Comparison of ENCODE assay signal across 37 cellular contexts in the genomic region with DNA sequence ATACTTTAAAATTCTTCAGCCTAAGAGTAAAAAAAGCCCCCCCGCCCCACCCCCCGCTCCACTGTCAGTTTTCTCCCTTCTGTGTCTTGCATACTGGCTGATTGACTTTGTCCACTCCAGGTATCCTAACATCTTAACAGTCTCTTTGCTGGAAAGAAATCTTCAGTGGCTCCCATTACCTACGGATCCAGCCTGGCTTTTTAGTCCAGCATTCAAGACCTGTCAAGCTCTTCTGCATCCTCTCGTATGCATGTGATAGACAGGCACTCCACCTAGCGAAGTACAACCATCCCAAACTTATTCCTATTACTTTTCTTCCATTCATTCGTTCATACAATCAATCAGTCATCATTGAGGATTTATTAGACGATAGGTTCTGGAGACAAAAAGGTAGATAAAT.
"Had no signal": no experiment of that assay in that cellular context is flagged by ENCODE, and none has a peak within 500 bp of the region (broad histone marks: within the 10 kb centered on the region; RNA-seq: fewer than 3 reads in every experiment).

No MANE protein-coding gene starts in this region.

- ATAC-seq: activated CD4-positive, alpha-beta T cell treated with anti-CD3 and anti-CD28 coated beads for 36 hours; activated CD8-positive, alpha-beta memory T cell treated with anti-CD3 and anti-CD28 coated beads, Interleukin-2, amount 10 ng/mL, durations not matched to agents 7 days and 5 days; activated CD8-positive, alpha-beta T cell treated with anti-CD3 and anti-CD28 coated beads, Interleukin-2, amount 10 ng/mL, durations not matched to agents 7 days and 5 days; activated naive CD8-positive, alpha-beta T cell treated with anti-CD3 and anti-CD28 coated beads, Interleukin-2, amount 50 U/mL, for 24 hours had no signal

- H3K4me3 ChIP-seq: ascending aorta, cardiac muscle cell had no signal

- H3K9me3 Mint-ChIP-seq: activated B cell treated with CpG ODN at 0.5 μM for 24 hours; activated CD4-positive, alpha-beta memory T cell treated with anti-CD3 and anti-CD28 coated beads, Interleukin-2, amount 10 ng/mL, durations not matched to agents 7 days and 5 days; activated CD4-positive, alpha-beta T cell treated with anti-CD3 and anti-CD28 coated beads, Interleukin-2, amount 10 ng/mL, durations not matched to agents 7 days and 5 days; activated naive CD4-positive, alpha-beta T cell treated with anti-CD3 and anti-CD28 coated beads, Interleukin-2, amount 10 ng/mL, durations not matched to agents 7 days and 5 days; activated naive CD4-positive, alpha-beta T cell treated with anti-CD3 and anti-CD28 coated beads, Interleukin-2, amount 50 U/mL, for 24 hours; activated naive CD8-positive, alpha-beta T cell treated with anti-CD3 and anti-CD28 coated beads, Interleukin-2, amount 10 ng/mL, durations not matched to agents 7 days and 5 days; activated naive CD8-positive, alpha-beta T cell treated with anti-CD3 and anti-CD28 coated beads, Interleukin-2, amount 50 U/mL, for 24 hours; activated T-cell treated with anti-CD3 and anti-CD28 coated beads, Interleukin-2, amount 50 U/mL, for 24 hours; activated T-helper 2 cell treated with anti-CD3 and anti-CD28 coated beads, Interferon-gamma antibody, Interleukin-2, Interleukin-4, amounts not matched to agents 10 μg/mL and 5 μg/mL and 100 μg/mL, durations not matched to agents 14 hours and 24 hours and 36 hours; central memory CD8-positive, alpha-beta T cell; T-helper 1 cell treated with Interleukin-12 subunit alpha and Interleukin-12 subunit beta and Interleukin-4 antibody, amounts not matched to agents 30 μg/mL and 1 μg/mL, for 36 hours; T-helper 2 cell treated with Interferon-gamma antibody and Interleukin-4, amounts not matched to agents 5 μg/mL and 100 μg/mL, for 36 hours had no signal

- H3K36me3 Mint-ChIP-seq: activated CD8-positive, alpha-beta memory T cell treated with anti-CD3 and anti-CD28 coated beads, Interleukin-2, amount 10 ng/mL, durations not matched to agents 7 days and 5 days; activated naive CD4-positive, alpha-beta T cell treated with anti-CD3 and anti-CD28 coated beads, Interleukin-2, amount 10 ng/mL, durations not matched to agents 7 days and 5 days; activated naive CD4-positive, alpha-beta T cell treated with anti-CD3 and anti-CD28 coated beads, Interleukin-2, amount 50 U/mL, for 24 hours; activated naive CD8-positive, alpha-beta T cell; activated naive CD8-positive, alpha-beta T cell treated with anti-CD3 and anti-CD28 coated beads, Interleukin-2, amount 10 ng/mL, durations not matched to agents 7 days and 5 days; brain had no signal

- H3K9me3 ChIP-seq: ascending aorta had no signal

- H3K27ac Mint-ChIP-seq: activated B cell treated with CpG ODN at 0.5 μM for 24 hours; activated CD4-positive, alpha-beta memory T cell treated with anti-CD3 and anti-CD28 coated beads, Interleukin-2, amount 10 ng/mL, durations not matched to agents 7 days and 5 days; activated CD4-positive, alpha-beta T cell treated with anti-CD3 and anti-CD28 coated beads for 36 hours; activated CD4-positive, alpha-beta T cell treated with anti-CD3 and anti-CD28 coated beads, Interleukin-2, amount 10 ng/mL, durations not matched to agents 7 days and 5 days; activated CD8-positive, alpha-beta memory T cell treated with anti-CD3 and anti-CD28 coated beads, Interleukin-2, amount 10 ng/mL, durations not matched to agents 7 days and 5 days; activated CD8-positive, alpha-beta T cell treated with anti-CD3 and anti-CD28 coated beads, Interleukin-2, amount 10 ng/mL, durations not matched to agents 7 days and 5 days; activated naive CD4-positive, alpha-beta T cell treated with anti-CD3 and anti-CD28 coated beads, Interleukin-2, amount 10 ng/mL, durations not matched to agents 7 days and 5 days; activated naive CD4-positive, alpha-beta T cell treated with anti-CD3 and anti-CD28 coated beads, Interleukin-2, amount 50 U/mL, for 24 hours; activated naive CD8-positive, alpha-beta T cell; activated naive CD8-positive, alpha-beta T cell treated with anti-CD3 and anti-CD28 coated beads, Interleukin-2, amount 10 ng/mL, durations not matched to agents 7 days and 5 days; activated naive CD8-positive, alpha-beta T cell treated with anti-CD3 and anti-CD28 coated beads, Interleukin-2, amount 50 U/mL, for 24 hours; activated T-cell treated with anti-CD3 and anti-CD28 coated beads, Interleukin-2, amount 50 U/mL, for 24 hours; activated T-helper 2 cell treated with anti-CD3 and anti-CD28 coated beads, Interferon-gamma antibody, Interleukin-2, Interleukin-4, amounts not matched to agents 10 μg/mL and 5 μg/mL and 100 μg/mL, durations not matched to agents 14 hours and 24 hours and 36 hours; T-helper 1 cell treated with Interleukin-12 subunit alpha and Interleukin-12 subunit beta and Interleukin-4 antibody, amounts not matched to agents 30 μg/mL and 1 μg/mL, for 36 hours; T-helper 2 cell treated with Interferon-gamma antibody and Interleukin-4, amounts not matched to agents 5 μg/mL and 100 μg/mL, for 36 hours had no signal

- H3K4me1 ChIP-seq: ascending aorta had no signal

- H3K27me3 Mint-ChIP-seq: activated B cell treated with CpG ODN at 0.5 μM for 24 hours; activated CD4-positive, alpha-beta memory T cell treated with anti-CD3 and anti-CD28 coated beads, Interleukin-2, amount 10 ng/mL, durations not matched to agents 7 days and 5 days; activated CD4-positive, alpha-beta T cell treated with anti-CD3 and anti-CD28 coated beads for 36 hours; activated CD4-positive, alpha-beta T cell treated with anti-CD3 and anti-CD28 coated beads, Interleukin-2, amount 10 ng/mL, durations not matched to agents 7 days and 5 days; activated CD8-positive, alpha-beta memory T cell treated with anti-CD3 and anti-CD28 coated beads, Interleukin-2, amount 10 ng/mL, durations not matched to agents 7 days and 5 days; activated naive CD4-positive, alpha-beta T cell treated with anti-CD3 and anti-CD28 coated beads, Interleukin-2, amount 10 ng/mL, durations not matched to agents 7 days and 5 days; activated naive CD4-positive, alpha-beta T cell treated with anti-CD3 and anti-CD28 coated beads, Interleukin-2, amount 50 U/mL, for 24 hours; activated naive CD8-positive, alpha-beta T cell; activated naive CD8-positive, alpha-beta T cell treated with anti-CD3 and anti-CD28 coated beads, Interleukin-2, amount 10 ng/mL, durations not matched to agents 7 days and 5 days; activated T-cell treated with anti-CD3 and anti-CD28 coated beads, Interleukin-2, amount 50 U/mL, for 24 hours; central memory CD8-positive, alpha-beta T cell had no signal

- H3K4me3 Mint-ChIP-seq: activated B cell treated with CpG ODN at 0.5 μM for 24 hours; activated CD4-positive, alpha-beta memory T cell treated with anti-CD3 and anti-CD28 coated beads, Interleukin-2, amount 10 ng/mL, durations not matched to agents 7 days and 5 days; activated CD4-positive, alpha-beta T cell treated with anti-CD3 and anti-CD28 coated beads for 36 hours; activated CD4-positive, alpha-beta T cell treated with anti-CD3 and anti-CD28 coated beads, Interleukin-2, amount 10 ng/mL, durations not matched to agents 7 days and 5 days; activated CD8-positive, alpha-beta memory T cell treated with anti-CD3 and anti-CD28 coated beads, Interleukin-2, amount 10 ng/mL, durations not matched to agents 7 days and 5 days; activated CD8-positive, alpha-beta T cell treated with anti-CD3 and anti-CD28 coated beads, Interleukin-2, amount 10 ng/mL, durations not matched to agents 7 days and 5 days; activated naive CD4-positive, alpha-beta T cell treated with anti-CD3 and anti-CD28 coated beads, Interleukin-2, amount 10 ng/mL, durations not matched to agents 7 days and 5 days; activated naive CD4-positive, alpha-beta T cell treated with anti-CD3 and anti-CD28 coated beads, Interleukin-2, amount 50 U/mL, for 24 hours; activated naive CD8-positive, alpha-beta T cell; activated naive CD8-positive, alpha-beta T cell treated with anti-CD3 and anti-CD28 coated beads, Interleukin-2, amount 10 ng/mL, durations not matched to agents 7 days and 5 days; activated naive CD8-positive, alpha-beta T cell treated with anti-CD3 and anti-CD28 coated beads, Interleukin-2, amount 50 U/mL, for 24 hours; activated T-cell treated with anti-CD3 and anti-CD28 coated beads, Interleukin-2, amount 50 U/mL, for 24 hours; brain; central memory CD8-positive, alpha-beta T cell; T-helper 1 cell treated with Interleukin-12 subunit alpha and Interleukin-12 subunit beta and Interleukin-4 antibody, amounts not matched to agents 30 μg/mL and 1 μg/mL, for 36 hours; T-helper 2 cell treated with Interferon-gamma antibody and Interleukin-4, amounts not matched to agents 5 μg/mL and 100 μg/mL, for 36 hours had no signal

- H3K27ac ChIP-seq: ascending aorta, cardiac muscle cell, VCaP had no signal

- H3K27me3 ChIP-seq: ascending aorta, cardiac muscle cell had no signal

- H3K36me3 ChIP-seq: ascending aorta, cardiac muscle cell had no signal

- FAIRE-seq: bronchial epithelial cell, TTC549 had no signal

- H3K4me1 Mint-ChIP-seq: activated B cell treated with CpG ODN at 0.5 μM for 24 hours; activated CD4-positive, alpha-beta memory T cell treated with anti-CD3 and anti-CD28 coated beads, Interleukin-2, amount 10 ng/mL, durations not matched to agents 7 days and 5 days; activated CD4-positive, alpha-beta T cell treated with anti-CD3 and anti-CD28 coated beads for 36 hours; activated CD4-positive, alpha-beta T cell treated with anti-CD3 and anti-CD28 coated beads, Interleukin-2, amount 10 ng/mL, durations not matched to agents 7 days and 5 days; activated CD8-positive, alpha-beta memory T cell treated with anti-CD3 and anti-CD28 coated beads, Interleukin-2, amount 10 ng/mL, durations not matched to agents 7 days and 5 days; activated naive CD4-positive, alpha-beta T cell treated with anti-CD3 and anti-CD28 coated beads, Interleukin-2, amount 10 ng/mL, durations not matched to agents 7 days and 5 days; activated naive CD4-positive, alpha-beta T cell treated with anti-CD3 and anti-CD28 coated beads, Interleukin-2, amount 50 U/mL, for 24 hours; activated naive CD8-positive, alpha-beta T cell treated with anti-CD3 and anti-CD28 coated beads, Interleukin-2, amount 10 ng/mL, durations not matched to agents 7 days and 5 days; activated naive CD8-positive, alpha-beta T cell treated with anti-CD3 and anti-CD28 coated beads, Interleukin-2, amount 50 U/mL, for 24 hours; central memory CD8-positive, alpha-beta T cell had no signal

- DNase-seq: activated B cell treated with CpG ODN at 0.5 μM for 24 hours; activated CD4-positive, alpha-beta memory T cell treated with anti-CD3 and anti-CD28 coated beads, Interleukin-2, amount 10 ng/mL, durations not matched to agents 7 days and 5 days; activated CD4-positive, alpha-beta T cell treated with anti-CD3 and anti-CD28 coated beads for 36 hours; activated CD4-positive, alpha-beta T cell treated with anti-CD3 and anti-CD28 coated beads for 48 hours; activated CD4-positive, alpha-beta T cell treated with anti-CD3 and anti-CD28 coated beads, Interleukin-2, amount 10 ng/mL, durations not matched to agents 7 days and 5 days; activated CD4-positive, alpha-beta T cell treated with anti-CD3 and anti-CD28 coated beads, Interleukin-2, amount 50 U/mL, for 48 hours; activated CD4-positive, CD25-positive, alpha-beta regulatory T cell treated with anti-CD3 and anti-CD28 coated beads, Interleukin-2, amount 50 U/mL, for 72 hours; activated CD8-positive, alpha-beta memory T cell treated with anti-CD3 and anti-CD28 coated beads for 24 hours; activated CD8-positive, alpha-beta memory T cell treated with anti-CD3 and anti-CD28 coated beads, Interleukin-2, amount 10 ng/mL, durations not matched to agents 7 days and 5 days; activated CD8-positive, alpha-beta memory T cell treated with anti-CD3 and anti-CD28 coated beads, Interleukin-2, amount 50 U/mL, for 48 hours; activated CD8-positive, alpha-beta T cell treated with anti-CD3 and anti-CD28 coated beads, Interleukin-2, amount 10 ng/mL, durations not matched to agents 7 days and 5 days; activated effector memory CD4-positive, alpha-beta T cell treated with Interleukin-2 at 50 U/mL for 16 hours; activated gamma-delta T cell; activated naive CD4-positive, alpha-beta T cell treated with anti-CD3 and anti-CD28 coated beads, Interleukin-2, amount 10 ng/mL, durations not matched to agents 7 days and 5 days; activated naive CD4-positive, alpha-beta T cell treated with Interleukin-2 at 50 U/mL for 16 hours; activated naive CD8-positive, alpha-beta T cell treated with anti-CD3 and anti-CD28 coated beads, Interleukin-2, amount 10 ng/mL, durations not matched to agents 7 days and 5 days; activated naive CD8-positive, alpha-beta T cell treated with anti-CD3 and anti-CD28 coated beads, Interleukin-2, amount 50 U/mL, for 24 hours; activated T-cell treated with anti-CD3 and anti-CD28 coated beads, Interleukin-2, amount 50 U/mL, for 24 hours; activated T-cell treated with anti-CD3 and anti-CD28 coated beads, Interleukin-2, amount 50 U/mL, for 48 hours; amygdala; anterior cingulate cortex; caudate nucleus; cerebellar nuclear complex; T-helper 2 cell; T-helper 9 cell had no signal
